23 cellular contexts compared by ENCODE assay signal in the genomic region with DNA sequence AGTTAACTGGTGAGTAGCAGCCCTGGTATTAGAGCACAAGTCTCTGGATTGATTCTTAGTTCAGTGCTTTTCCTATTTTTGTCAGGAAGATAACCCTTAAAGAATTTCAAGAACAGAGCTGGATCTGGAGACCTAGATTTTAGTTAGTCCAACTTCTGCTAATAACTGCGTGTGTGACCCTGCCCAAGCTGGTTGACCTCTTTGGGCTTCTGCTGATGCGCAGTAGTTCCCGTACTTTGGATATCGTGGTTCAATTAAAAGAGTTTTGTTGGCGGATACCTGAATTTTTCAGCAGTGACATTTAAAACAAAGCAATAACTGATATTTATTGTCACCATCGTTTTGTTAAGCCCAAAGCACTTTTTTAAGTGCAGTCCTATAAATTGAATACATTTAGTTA. TPM values are rescaled to one million over a fixed set of nuclear protein-coding genes. Genes with fewer than 3 reads are reported as not detected.
"Had no signal": no experiment of that assay in that cellular context is flagged by ENCODE, and none has a peak within 500 bp of the region (broad histone marks: within the 10 kb centered on the region; RNA-seq: fewer than 3 reads in every experiment).

No MANE protein-coding gene starts in this region.

- ATAC-seq: activated CD4-positive, alpha-beta T cell treated with anti-CD3 and anti-CD28 coated beads for 36 hours; lower lobe of right lung; naive thymus-derived CD4-positive, alpha-beta T cell; pancreas; right cardiac atrium; stimulated activated effector memory CD8-positive, alpha-beta T cell treated with anti-CD3 and anti-CD28 coated beads, Interleukin-12 subunit alpha, Interleukin-12 subunit beta, amount 100 ng/mL, for 72 hours had no signal

- H3K27me3 Mint-ChIP-seq: activated CD4-positive, alpha-beta T cell treated with anti-CD3 and anti-CD28 coated beads for 36 hours; activated naive CD8-positive, alpha-beta T cell; naive thymus-derived CD4-positive, alpha-beta T cell had no signal

- H3K9me3 ChIP-seq: adrenal gland, ascending aorta, lower lobe of right lung, neutrophil, pancreas, stomach, suprapubic skin, tibial nerve had no signal

- DNase-seq: activated CD4-positive, alpha-beta T cell treated with anti-CD3 and anti-CD28 coated beads for 36 hours; activated CD4-positive, alpha-beta T cell treated with anti-CD3 and anti-CD28 coated beads, Interleukin-2, amount 50 U/mL, for 4 hours; activated CD8-positive, alpha-beta memory T cell treated with anti-CD3 and anti-CD28 coated beads for 24 hours; activated CD8-positive, alpha-beta memory T cell treated with anti-CD3 and anti-CD28 coated beads, Interleukin-2, amount 50 U/mL, for 4 hours; activated gamma-delta T cell treated with Interleukin-2 at 50 U/mL for 16 hours; adrenal gland; cortex of kidney; kidney; lower lobe of right lung; mesendoderm; naive thymus-derived CD4-positive, alpha-beta T cell; pancreas; right cardiac atrium; stimulated activated CD4-positive, alpha-beta T cell treated with anti-CD3 and anti-CD28 coated beads, Interleukin-1b, Interleukin-23, amount 100 ng/mL, for 48 hours; stomach; T-helper 1 cell; T-helper 9 cell had no signal

- H3K27ac ChIP-seq: adrenal gland, ascending aorta, lower lobe of right lung, neutrophil, pancreas, stomach, suprapubic skin had no signal

- H3K4me3 ChIP-seq: adrenal gland, ascending aorta, lower lobe of right lung, pancreas, stomach, suprapubic skin, tibial nerve had no signal

- H3K9me3 Mint-ChIP-seq: naive thymus-derived CD4-positive, alpha-beta T cell; stimulated activated effector memory CD8-positive, alpha-beta T cell treated with anti-CD3 and anti-CD28 coated beads, Interleukin-12 subunit alpha, Interleukin-12 subunit beta, amount 100 ng/mL, for 72 hours had no signal

- H3K4me3 Mint-ChIP-seq: activated CD4-positive, alpha-beta T cell treated with anti-CD3 and anti-CD28 coated beads for 36 hours; activated naive CD8-positive, alpha-beta T cell; naive thymus-derived CD4-positive, alpha-beta T cell; stimulated activated effector memory CD8-positive, alpha-beta T cell treated with anti-CD3 and anti-CD28 coated beads, Interleukin-12 subunit alpha, Interleukin-12 subunit beta, amount 100 ng/mL, for 72 hours had no signal

- H3K27ac Mint-ChIP-seq: activated CD4-positive, alpha-beta T cell treated with anti-CD3 and anti-CD28 coated beads for 36 hours; stimulated activated effector memory CD8-positive, alpha-beta T cell treated with anti-CD3 and anti-CD28 coated beads, Interleukin-12 subunit alpha, Interleukin-12 subunit beta, amount 100 ng/mL, for 72 hours had no signal

- H3K36me3 Mint-ChIP-seq: stimulated activated effector memory CD8-positive, alpha-beta T cell treated with anti-CD3 and anti-CD28 coated beads, Interleukin-12 subunit alpha, Interleukin-12 subunit beta, amount 100 ng/mL, for 72 hours had no signal

- H3K4me1 ChIP-seq: ascending aorta, pancreas, suprapubic skin had no signal

- H3K27me3 ChIP-seq: adrenal gland, ascending aorta, neutrophil, pancreas, stomach, suprapubic skin, tibial nerve had no signal

RNA-seq across cellular contexts. Expression of a gene that starts 42.1 kb away (rescaled TPM):
- total RNA-seq: activated CD4-positive, alpha-beta T cell treated with anti-CD3 and anti-CD28 coated beads for 36 hours; naive thymus-derived CD4-positive, alpha-beta T cell had no signal
